9 cellular contexts compared by ENCODE assay signal in genomic region chr17:31787857-31788570, GRCh38.
A peak's percentile ranks its signal among the peaks of the same experiment; 100 is the strongest.
DNase-seq lines count a peak whose midpoint lies in the region.
"Had no signal": no experiment of that assay in that cellular context is flagged by ENCODE, and none has a peak within 500 bp of the region (broad histone marks: within the 10 kb centered on the region; RNA-seq: fewer than 3 reads in every experiment).

No MANE protein-coding gene starts in this region.

- H3K4me3 Mint-ChIP-seq in activated T-cell treated with anti-CD3 and anti-CD28 coated beads, Interleukin-2, amount 50 U/mL, for 24 hours, result no peak overlapping the region
- H3K4me3 Mint-ChIP-seq: memory B cell had no signal

- H3K9me3 Mint-ChIP-seq in activated T-cell treated with anti-CD3 and anti-CD28 coated beads, Interleukin-2, amount 50 U/mL, for 24 hours, result no peaks in the 10 kb centered on the region
- H3K9me3 Mint-ChIP-seq: memory B cell had no signal

- in situ Hi-C loops in G401 (cut with HindIII; ENCODE audit: low sequenced_read_pairs), result no loop called here

- H3K4me1 Mint-ChIP-seq in activated T-cell treated with anti-CD3 and anti-CD28 coated beads, Interleukin-2, amount 50 U/mL, for 24 hours (ENCODE audit: low read depth), result peaks cover 2% of the 10 kb centered on the region

- no peaks in the 10 kb centered on the region for H3K36me3 Mint-ChIP-seq in activated T-cell treated with anti-CD3 and anti-CD28 coated beads, Interleukin-2, amount 50 U/mL, for 24 hours (ENCODE audit: low read depth)
- H3K36me3 Mint-ChIP-seq: memory B cell had no signal

- no peak overlapping the region for H3K27ac Mint-ChIP-seq in activated T-cell treated with anti-CD3 and anti-CD28 coated beads, Interleukin-2, amount 50 U/mL, for 24 hours
- H3K27ac Mint-ChIP-seq: memory B cell had no signal

- peak; percentile 83 for DNase-seq in G401 (ENCODE audit: low spot score)
- DNase-seq in SW480 (ENCODE audit: low spot score), result peak; percentile 41
- peak; percentile 91 for DNase-seq in fibroblast of peridontal ligament (ENCODE audit: extremely low read depth)
- DNase-seq in renal cortical epithelial cell (ENCODE audit: low read depth), result peak; percentile 87
- no peak for DNase-seq in activated T-cell treated with anti-CD3 and anti-CD28 coated beads, Interleukin-2, amount 50 U/mL, for 24 hours
- DNase-seq in NCI-H187 (lab: John Stamatoyannopoulos, UW), result no peak
- no peak for DNase-seq in putamen (ENCODE audit: low spot score)
- DNase-seq in activated CD4-positive, alpha-beta T cell treated with anti-CD3 and anti-CD28 coated beads, Interleukin-2, amount 50 U/mL, for 4 hours, result no peak

- peaks cover 25% of the 10 kb centered on the region for H3K27me3 Mint-ChIP-seq in activated T-cell treated with anti-CD3 and anti-CD28 coated beads, Interleukin-2, amount 50 U/mL, for 24 hours

Comparison
In these comparisons a context has a peak if more than half of its experiments do, and no peak if none do; other contexts are left out.
1. DNase-seq: peak in G401 (single experiment), SW480 (single experiment), fibroblast of peridontal ligament (single experiment) and renal cortical epithelial cell (single experiment); none in activated T-cell treated with anti-CD3 and anti-CD28 coated beads, Interleukin-2, amount 50 U/mL, for 24 hours (single experiment), NCI-H187 (0 of 2), putamen (single experiment) and activated CD4-positive, alpha-beta T cell treated with anti-CD3 and anti-CD28 coated beads, Interleukin-2, amount 50 U/mL, for 4 hours (0 of 2).